ENCODE assay signal across 19 cellular contexts in genomic region chr12:63963863-63964262, GRCh38.
A peak's percentile ranks its signal among the peaks of the same experiment; 100 is the strongest.
DNase-seq lines count a peak whose midpoint lies in the region; ATAC-seq and TF ChIP-seq lines count a peak whose summit lies in the region.
"Had no signal": no experiment of that assay in that cellular context is flagged by ENCODE, and none has a peak within 500 bp of the region (broad histone marks: within the 10 kb centered on the region; RNA-seq: fewer than 3 reads in every experiment).

No MANE protein-coding gene starts in this region.

- no peak overlapping the region for H3K9ac ChIP-seq in OCI-LY3 (ENCODE audit: low read length)
- H3K9ac ChIP-seq: BLaER1 had no signal

- TF ChIP-seq CTCF in right atrium auricular region (IDR thresholded peaks at IDR 0.05) (no peak), OCI-LY3 (IDR thresholded peaks at IDR 0.05; ENCODE audit: low read depth, low read length) (no peak)

- peak; percentile 48 for ATAC-seq in left ventricle myocardium superior

- H3K4me2 ChIP-seq in OCI-LY3 (ENCODE audit: low read length) = peak overlapping the region; percentile 41
- H3K4me2 ChIP-seq: A549, BLaER1 had no signal

- no peak overlapping the region for H2AFZ ChIP-seq in OCI-LY3 (ENCODE audit: low read depth, low read length)

- no peaks in the 10 kb centered on the region for H3K4me1 ChIP-seq in right atrium auricular region
- peaks cover 33% of the 10 kb centered on the region for H3K4me1 ChIP-seq in OCI-LY3 (ENCODE audit: low read length)
- H3K4me1 ChIP-seq: Peyer's patch had no signal

- no peaks in the 10 kb centered on the region for H4K20me1 ChIP-seq in OCI-LY3 (ENCODE audit: insufficient read depth, low read length)
- H4K20me1 ChIP-seq: BLaER1 had no signal

- H3K79me2 ChIP-seq in OCI-LY3 (ENCODE audit: low read length) = no peaks in the 10 kb centered on the region

- H3K9me3 ChIP-seq in right atrium auricular region (no peaks in the 10 kb centered on the region), OCI-LY3 (ENCODE audit: insufficient read depth, low read length) (no peaks in the 10 kb centered on the region)
- H3K9me3 ChIP-seq: A549, BLaER1, MG63, Peyer's patch had no signal

- DNase-seq in left ventricle myocardium superior (no peak), right atrium auricular region (ENCODE audit: low spot score) (no peak), medulla oblongata (ENCODE audit: extremely low spot score) (peak; percentile 75), AG08395 (ENCODE audit: low spot score) (no peak), H7 (no peak), NCI-H1694 (lab: John Stamatoyannopoulos, UW) (no peak)
- DNase-seq: CD8-positive, alpha-beta memory T cell; DMS53; Karpas-422; MG63; NCI-H187; NCI-H2107; NCI-H510A; NCI-H774; Peyer's patch had no signal

- H3K4me3 ChIP-seq in right atrium auricular region = no peak overlapping the region
- no peak overlapping the region for H3K4me3 ChIP-seq in OCI-LY3 (ENCODE audit: low read length)
- no peak overlapping the region for H3K4me3 ChIP-seq in H7 (ENCODE audit: insufficient read depth, low read depth, low read length)
- H3K4me3 ChIP-seq: A549, BLaER1, MG63, Peyer's patch had no signal

- H3K27me3 ChIP-seq in right atrium auricular region (no peaks in the 10 kb centered on the region), OCI-LY3 (ENCODE audit: low read depth, low read length) (no peaks in the 10 kb centered on the region), H7 (ENCODE audit: control insufficient read depth, insufficient read depth, low read length) (no peaks in the 10 kb centered on the region)
- H3K27me3 ChIP-seq: BLaER1, MG63, Peyer's patch had no signal

- H3K27ac ChIP-seq in right atrium auricular region = no peak overlapping the region
- no peak overlapping the region for H3K27ac ChIP-seq in OCI-LY3 (ENCODE audit: low read length)
- H3K27ac ChIP-seq: A549, BLaER1, HL-60, Peyer's patch had no signal

- H3K36me3 ChIP-seq in right atrium auricular region (no peaks in the 10 kb centered on the region), OCI-LY3 (replicated peaks; ENCODE audit: low read depth, low read length) (no peaks in the 10 kb centered on the region), H7 (replicated peaks; ENCODE audit: control insufficient read depth, insufficient read depth, low read length) (no peaks in the 10 kb centered on the region)
- H3K36me3 ChIP-seq: BLaER1, Peyer's patch had no signal

- intact Hi-C loops in left ventricle myocardium superior (cut with micrococcal nuclease) = no loop called here
